17 cellular contexts compared by ENCODE assay signal in genomic region chr3:10356461-10356897, GRCh38. TPM values are rescaled to one million over a fixed set of nuclear protein-coding genes. Genes with fewer than 3 reads are reported as not detected.
DNase-seq lines count a peak whose midpoint lies in the region; ATAC-seq, FAIRE-seq and TF ChIP-seq lines count a peak whose summit lies in the region.
"Had no signal": no experiment of that assay in that cellular context is flagged by ENCODE, and none has a peak within 500 bp of the region (broad histone marks: within the 10 kb centered on the region; RNA-seq: fewer than 3 reads in every experiment).

No MANE protein-coding gene starts in this region.

- H3K27ac ChIP-seq in A549 = peak overlapping the region in 1 of 2 experiments; percentile 30; a peak in 3 of 6 replicates
- H3K27ac ChIP-seq in H9 (ENCODE audit: insufficient read length, low read depth, low read length) = no peak overlapping the region
- H3K27ac ChIP-seq in astrocyte (ENCODE audit: low read depth, low read length) = no peak overlapping the region
- H3K27ac ChIP-seq in mesenchymal stem cell (ENCODE audit: low read length, poor library complexity, severe bottlenecking) = no peak overlapping the region
- H3K27ac ChIP-seq: esophagus muscularis mucosa had no signal

- H4K5ac ChIP-seq in H9 (ENCODE audit: insufficient read length, low read depth, low read length) = no peak overlapping the region

- H3K79me2 ChIP-seq in H9 (ENCODE audit: insufficient read depth, low read length) (no peaks in the 10 kb centered on the region), astrocyte (ENCODE audit: insufficient read depth, low read length) (no peaks in the 10 kb centered on the region)

- WGBS in A549 (ENCODE audit: missing lambda C conversion rate) = 69% methylated on average over 5 of the region's 5 CpGs
- no CpG with 5 or more reads among the region's 5 CpGs for WGBS in H9 (ENCODE audit: extremely low coverage, insufficient read length, low lambda C conversion rate)
- 52% methylated on average over 5 of the region's 5 CpGs for WGBS in mesenchymal stem cell

- TF ChIP-seq EP300 in A549 (IDR thresholded peaks at IDR 0.05) = no peak

- H3K36me3 ChIP-seq in astrocyte (ENCODE audit: insufficient read depth, low read length) = no peaks in the 10 kb centered on the region
- no peaks in the 10 kb centered on the region for H3K36me3 ChIP-seq in mesenchymal stem cell (ENCODE audit: control insufficient read depth in 1 of 2, insufficient read depth in 2 of 2, low read depth in 1 of 2, low read length in 2 of 2)
- H3K36me3 ChIP-seq: esophagus muscularis mucosa had no signal

- H3K4me3 ChIP-seq in A549 (no peak overlapping the region), astrocyte (ENCODE audit: insufficient read depth, low read depth, low read length) (no peak overlapping the region), mesenchymal stem cell (ENCODE audit: insufficient read depth in 1 of 2, low read depth in 1 of 2, low read length in 2 of 2) (no peak overlapping the region)
- H3K4me3 ChIP-seq: esophagus muscularis mucosa, smooth muscle cell had no signal

- H3K9ac ChIP-seq in H9 (ENCODE audit: extremely low read depth, insufficient read length, low read length) (no peak overlapping the region), astrocyte (ENCODE audit: low read length) (no peak overlapping the region), mesenchymal stem cell (ENCODE audit: low read length) (no peak overlapping the region)

- no peaks in the 10 kb centered on the region for H3K23me2 ChIP-seq in H9 (ENCODE audit: insufficient read length, low read depth, low read length, poor library complexity, severe bottlenecking)

- H2BK15ac ChIP-seq in H9 (ENCODE audit: low read depth, low read length) (no peak overlapping the region), mesenchymal stem cell (ENCODE audit: low read depth, poor library complexity, severe bottlenecking) (peak overlapping the region; percentile 92)

- H3K27me3 ChIP-seq in H9 (ENCODE audit: insufficient read depth, low read length) (no peaks in the 10 kb centered on the region), astrocyte (ENCODE audit: insufficient read depth, low read length) (no peaks in the 10 kb centered on the region), mesenchymal stem cell (ENCODE audit: control insufficient read depth in 1 of 2, insufficient read depth in 1 of 2, low read length in 2 of 2) (peaks cover 0 to 13% of the 10 kb centered on the region in 2 experiments)

- TF ChIP-seq CTCF in A549 (IDR thresholded peaks at IDR 0.05) = no peak
- TF ChIP-seq CTCF in H9 (conservative IDR thresholded peaks at IDR 0.05) = no peak
- no peak for TF ChIP-seq CTCF in astrocyte (IDR thresholded peaks at IDR 0.05; ENCODE audit: insufficient read depth, low read depth, low read length)

- H3K27me3 Mint-ChIP-seq in H9 (ENCODE audit: low read depth) = peaks cover 8% of the 10 kb centered on the region
- peaks cover 33% of the 10 kb centered on the region for H3K27me3 Mint-ChIP-seq in astrocyte (ENCODE audit: low read depth, unreplicated experiment)

- H2BK120ac ChIP-seq in H9 (ENCODE audit: low read depth, low read length, poor library complexity, severe bottlenecking) = no peak overlapping the region
- H2BK120ac ChIP-seq in mesenchymal stem cell (ENCODE audit: low read depth, low read length) = peak overlapping the region; percentile 65

- H3K18ac ChIP-seq in H9 (ENCODE audit: insufficient read length, low read depth, low read length) (no peak overlapping the region), mesenchymal stem cell (ENCODE audit: low read depth in 1 of 2, low read length in 2 of 2) (peak overlapping the region; percentile 31 to 37)

- peak in 1 of 2 experiments; percentile 44 for DNase-seq in A549 (ENCODE audit: low read depth in 1 of 2, low spot score in 1 of 2)
- DNase-seq in H9 = no peak
- no peak for DNase-seq in astrocyte (ENCODE audit: low read depth)
- no peak for DNase-seq in mesenchymal stem cell
- DNase-seq in Right ventricle myocardium inferior (ENCODE audit: missing footprints) = no peak
- no peak for DNase-seq in activated CD4-positive, alpha-beta T cell treated with anti-CD3 and anti-CD28 coated beads, Interleukin-2, amount 50 U/mL, for 1 hour
- no peak for DNase-seq in activated naive CD4-positive, alpha-beta T cell treated with anti-CD3 and anti-CD28 coated beads, Interleukin-2, amount 50 U/mL, for 16 hours
- DNase-seq: activated CD4-positive, alpha-beta T cell treated with anti-CD3 and anti-CD28 coated beads, Interleukin-2, amount 10 ng/mL, durations not matched to agents 24 days and 14 days; activated effector memory CD4-positive, alpha-beta T cell treated with anti-CD3 and anti-CD28 coated beads, Interleukin-2, amount 50 U/mL, for 16 hours; Caco-2; central memory CD4-positive, alpha-beta T cell; NCI-H774; stimulated activated CD4-positive, alpha-beta T cell treated with anti-CD3 and anti-CD28 coated beads, Interleukin-4, amount 100 ng/mL, for 4 hours; SW 1271 had no signal

- no peak overlapping the region for H3T11ph ChIP-seq in H9 (ENCODE audit: low read length)

- CTCF ChIA-PET in A549 (lab: Yijun Ruan, JAX) = interaction anchor here (2.0 to 7.0 kb wide), 3 partner anchors 9 to 12 kb away, joined by 7 to 42 read pairs (median 10); no protein-coding TSS in a partner anchor

- H2BK12ac ChIP-seq in H9 (ENCODE audit: insufficient read length, low read depth, low read length) = no peak overlapping the region
- peak overlapping the region in 1 of 2 experiments; percentile 89 for H2BK12ac ChIP-seq in mesenchymal stem cell (ENCODE audit: low read length in 2 of 2)

- POLR2A ChIA-PET in A549 (lab: Yijun Ruan, JAX) = no interaction called here

- no peak overlapping the region for H3K4me2 ChIP-seq in A549
- no peak overlapping the region for H3K4me2 ChIP-seq in H9 (ENCODE audit: insufficient read depth, insufficient read length, low read length)
- no peak overlapping the region for H3K4me2 ChIP-seq in astrocyte (ENCODE audit: low read length)
- H3K4me2 ChIP-seq in mesenchymal stem cell (ENCODE audit: low read length, poor library complexity, severe bottlenecking) = no peak overlapping the region
- H3K4me2 ChIP-seq: smooth muscle cell had no signal

- no peak for TF ChIP-seq RAD21 in A549 (conservative IDR thresholded peaks at IDR 0.05 in 1 of 2, IDR thresholded peaks at IDR 0.05 in 1 of 2)

- H2BK5ac ChIP-seq in H9 (ENCODE audit: insufficient read length, low read length) = no peak overlapping the region
- no peak overlapping the region for H2BK5ac ChIP-seq in mesenchymal stem cell (ENCODE audit: low read depth, low read length, poor library complexity, severe bottlenecking)

- H3K14ac ChIP-seq in H9 (ENCODE audit: insufficient read depth, low read length) = no peak overlapping the region
- no peak overlapping the region for H3K14ac ChIP-seq in mesenchymal stem cell (ENCODE audit: low read length in 2 of 2)

- FAIRE-seq in A549 (lab: Jason Lieb, UNC) = no peak
- FAIRE-seq in astrocyte (lab: Jason Lieb, UNC) = no peak

- H3K79me1 ChIP-seq in H9 (ENCODE audit: insufficient read depth, low read depth, low read length, poor library complexity, severe bottlenecking) = no peaks in the 10 kb centered on the region
- H3K79me1 ChIP-seq in mesenchymal stem cell (replicated peaks; ENCODE audit: low read length, poor library complexity, severe bottlenecking) = no peaks in the 10 kb centered on the region

- no peak for TF ChIP-seq POLR2A in A549 (IDR thresholded peaks at IDR 0.05; ENCODE audit: low read length)

- H3K4me1 ChIP-seq in A549 = peaks cover 28% of the 10 kb centered on the region
- no peaks in the 10 kb centered on the region; the same call in 1 of the 2 replicates for H3K4me1 ChIP-seq in H9 (ENCODE audit: insufficient read depth, low read length)
- peaks cover 49% of the 10 kb centered on the region for H3K4me1 ChIP-seq in astrocyte (ENCODE audit: insufficient read depth, low read length)
- H3K4me1 ChIP-seq in mesenchymal stem cell (ENCODE audit: control insufficient read depth, insufficient read depth, low read depth, low read length) = peaks cover 34% of the 10 kb centered on the region
- H3K4me1 ChIP-seq: Caco-2 had no signal

- no peak overlapping the region for H3K23ac ChIP-seq in H9 (ENCODE audit: insufficient read length, low read depth, low read length)
- H3K23ac ChIP-seq in mesenchymal stem cell (ENCODE audit: low read length in 2 of 2) = no peak overlapping the region

- H3K27ac Mint-ChIP-seq in H9 (peak overlapping the region in 2 of 3 experiments; percentile 24 to 41; a peak in 3 of 7 replicates), astrocyte (ENCODE audit: unreplicated experiment) (peak overlapping the region; percentile 45)
- H3K27ac Mint-ChIP-seq: activated CD4-positive, alpha-beta T cell treated with anti-CD3 and anti-CD28 coated beads, Interleukin-2, amount 10 ng/mL, durations not matched to agents 24 days and 14 days had no signal

- H3K9me3 ChIP-seq in A549 = no peaks in the 10 kb centered on the region
- H3K9me3 ChIP-seq in H9 (ENCODE audit: control insufficient read depth, low read depth, low read length) = no peaks in the 10 kb centered on the region
- no peaks in the 10 kb centered on the region for H3K9me3 ChIP-seq in astrocyte (ENCODE audit: insufficient read depth, low read depth, low read length)
- peaks cover 10% of the 10 kb centered on the region for H3K9me3 ChIP-seq in mesenchymal stem cell (ENCODE audit: control insufficient read depth, low read length)
- H3K9me3 ChIP-seq: esophagus muscularis mucosa had no signal

- no peak overlapping the region for H3K4me3 Mint-ChIP-seq in H9
- H3K4me3 Mint-ChIP-seq in astrocyte (ENCODE audit: unreplicated experiment) = no peak overlapping the region
- H3K4me3 Mint-ChIP-seq: activated CD4-positive, alpha-beta T cell treated with anti-CD3 and anti-CD28 coated beads, Interleukin-2, amount 10 ng/mL, durations not matched to agents 24 days and 14 days had no signal

- H4K20me1 ChIP-seq in H9 (ENCODE audit: control insufficient read depth, insufficient read depth, insufficient read length) (no peaks in the 10 kb centered on the region), astrocyte (ENCODE audit: insufficient read depth, low read length) (no peaks in the 10 kb centered on the region)

- no peak overlapping the region for H4K8ac ChIP-seq in H9 (replicated peaks; ENCODE audit: insufficient read length, low read depth, low read length)
- H4K8ac ChIP-seq in mesenchymal stem cell (ENCODE audit: low read length) = peak overlapping the region; percentile 42

- peaks cover 10 to 16% of the 10 kb centered on the region in 2 experiments for H3K4me1 Mint-ChIP-seq in H9
- H3K4me1 Mint-ChIP-seq in astrocyte (ENCODE audit: low read depth, unreplicated experiment) = peaks cover 15% of the 10 kb centered on the region

- H2AFZ ChIP-seq in H9 (ENCODE audit: low read length) = no peak overlapping the region
- H2AFZ ChIP-seq in astrocyte (ENCODE audit: low read depth, low read length) = no peak overlapping the region
- no peak overlapping the region for H2AFZ ChIP-seq in mesenchymal stem cell (ENCODE audit: low read depth, low read length)

- no peaks in the 10 kb centered on the region; a peak in 2 of 7 replicates for H3K36me3 Mint-ChIP-seq in H9 (ENCODE audit: insufficient read depth in 1 of 3, low read depth in 3 of 3)
- H3K36me3 Mint-ChIP-seq in astrocyte (ENCODE audit: low read depth, unreplicated experiment) = no peaks in the 10 kb centered on the region

- no peak overlapping the region for H4K91ac ChIP-seq in H9 (ENCODE audit: insufficient read length, low read depth, low read length)
- H4K91ac ChIP-seq in mesenchymal stem cell (ENCODE audit: low read length) = peak overlapping the region; percentile 65

- H3K56ac ChIP-seq in H9 (ENCODE audit: insufficient read length, low read depth, low read length) = no peak overlapping the region

- H3K4ac ChIP-seq in H9 (ENCODE audit: low read depth, low read length) (no peak overlapping the region), mesenchymal stem cell (ENCODE audit: low read depth in 1 of 2, low read length in 2 of 2) (peak overlapping the region in 1 of 2 experiments; percentile 56)

- H2AK5ac ChIP-seq in H9 (ENCODE audit: insufficient read length, low read length) = no peak overlapping the region
- no peak overlapping the region for H2AK5ac ChIP-seq in mesenchymal stem cell (ENCODE audit: low read length, severe bottlenecking)

- H2BK20ac ChIP-seq in H9 (ENCODE audit: low read depth, low read length, poor library complexity, severe bottlenecking) = no peak overlapping the region

- H3K9me3 Mint-ChIP-seq in H9 = peaks cover 5 to 6% of the 10 kb centered on the region in 2 experiments; a peak in 4 of 5 replicates
- peaks cover 2% of the 10 kb centered on the region for H3K9me3 Mint-ChIP-seq in astrocyte (ENCODE audit: unreplicated experiment)
- H3K9me3 Mint-ChIP-seq: activated CD4-positive, alpha-beta T cell treated with anti-CD3 and anti-CD28 coated beads, Interleukin-2, amount 10 ng/mL, durations not matched to agents 24 days and 14 days had no signal

- ATAC-seq in A549 (peak in 1 of 2 experiments; percentile 49; a peak in 3 of 6 replicates), Right ventricle myocardium inferior (no peak)
- ATAC-seq: Panc1 had no signal

- intact Hi-C loops in Right ventricle myocardium inferior (cut with DNase I) = no loop called here

RNA-seq across cellular contexts. Expression of gene SEC13, which starts 35.6 kb away (rescaled TPM):
- polyA plus RNA-seq in A549 (2011; rRNA removed) (107 and 121 TPM in 2 replicates), A549 (2017; fragmentation: RNase III; extraction: RNeasy Plus Mini Kit Qiagen cat#74134 plus additional on column Dnase treatment) (176 to 188 TPM (median 181 TPM) in 3 replicates)
- 221 and 230 TPM in 2 replicates for polyA plus RNA-seq in A549 (2012; cell fraction: cytosol; rRNA removed)
- 206 and 249 TPM in 2 replicates for polyA plus RNA-seq in A549 (2012; cell fraction: nucleus; rRNA removed)
- 272 and 300 TPM in 2 replicates for polyA minus RNA-seq in A549 (2011; rRNA and poly(A)+ RNA removed)
- total RNA-seq in H9 (2021) (131 TPM in 2 replicates), astrocyte (233 and 245 TPM in 2 replicates), Right ventricle myocardium inferior (52.4 TPM)
- 246 TPM for polyA plus RNA-seq in mesenchymal stem cell (2013, experiment 1 of 2)
- 245 TPM for polyA plus RNA-seq in mesenchymal stem cell (2013, experiment 2 of 2)
